In the genomic region with DNA sequence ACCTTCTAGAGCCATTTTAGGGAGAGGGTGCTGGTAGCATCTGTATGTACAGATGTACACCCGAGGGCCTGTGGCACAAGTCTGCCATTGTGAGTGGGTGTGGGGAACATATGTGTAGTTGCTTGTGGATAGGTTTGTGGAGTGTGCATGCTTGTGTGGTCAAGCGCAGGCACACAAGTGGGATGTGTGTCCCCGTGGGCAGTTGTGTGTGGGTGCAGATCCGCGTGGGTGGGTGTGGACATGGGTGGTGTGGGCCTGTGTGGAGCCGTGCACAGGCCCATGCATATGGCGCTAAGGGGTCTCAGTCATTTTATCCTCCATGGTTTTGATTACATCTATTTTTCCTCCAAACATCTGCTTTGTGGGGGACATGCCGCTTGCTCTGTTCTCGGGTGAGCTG, we compare ENCODE assay signal across 11 cellular contexts. TPM values are rescaled to one million over a fixed set of nuclear protein-coding genes. Genes with fewer than 3 reads are reported as not detected.
"Had no signal": no experiment of that assay in that cellular context is flagged by ENCODE, and none has a peak within 500 bp of the region (broad histone marks: within the 10 kb centered on the region; RNA-seq: fewer than 3 reads in every experiment).

No MANE protein-coding gene starts in this region.

- FAIRE-seq: H1, H54, HTR-8/SVneo had no signal

- H2AFZ ChIP-seq: GM23338 had no signal

- H3K27ac ChIP-seq: KMS-11 had no signal

- ATAC-seq: GM23338 had no signal

- DNase-seq: H9, HCEC 1CT, HFFc6, IMR-90, KBM-7 had no signal

- H3K9me3 Mint-ChIP-seq: GM23338, H9, HFFc6 had no signal

- H3K9ac ChIP-seq: KMS-11 had no signal

- H3K4me3 ChIP-seq: GM23338 had no signal

- H3K27ac Mint-ChIP-seq: GM23338, H9, HFFc6 had no signal

- H3K4me3 Mint-ChIP-seq: GM23338, H9, HFFc6 had no signal

- H3K4me2 ChIP-seq: GM23338, KMS-11 had no signal

RNA-seq across cellular contexts. Expression of a gene that starts 28.8 kb away (rescaled TPM):
- total RNA-seq: GM23338, H1, H9, HT-29, IMR-90 had no signal
- polyA plus RNA-seq: GM23338, H1, IMR-90 had no signal
